8 cellular contexts compared by ENCODE assay signal in the genomic region with DNA sequence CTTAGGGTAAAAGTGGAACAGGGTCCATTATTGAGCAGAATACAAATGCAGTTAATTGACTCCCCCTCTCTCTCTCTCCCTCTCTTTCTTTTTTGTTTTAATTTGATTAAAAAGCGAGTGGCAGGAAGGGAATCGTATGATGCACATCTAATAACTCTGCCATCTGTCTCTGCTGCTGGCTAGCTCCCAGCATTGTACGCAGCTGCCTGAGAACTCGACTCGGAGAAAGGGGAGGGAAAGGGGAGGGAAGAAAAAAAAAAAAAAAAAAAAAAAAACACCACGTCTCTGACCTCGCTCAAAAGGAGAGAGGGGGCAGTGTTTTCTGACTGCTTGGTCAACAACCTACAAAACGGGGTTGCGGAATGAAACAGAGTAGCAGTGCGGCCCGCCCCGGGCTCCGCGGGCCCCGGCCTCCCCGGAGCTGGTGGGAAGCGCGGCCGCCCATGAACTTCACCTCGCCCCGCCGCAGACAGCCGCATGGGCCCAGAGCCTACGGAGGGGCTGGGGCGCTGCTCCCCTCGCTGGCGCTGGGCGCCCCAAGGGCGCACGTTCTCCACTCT.
DNase-seq lines count a peak whose midpoint lies in the region; ATAC-seq and TF ChIP-seq lines count a peak whose summit lies in the region.

No MANE protein-coding gene starts in this region.

- no peaks in the 10 kb centered on the region for H4K20me1 ChIP-seq in hepatocyte (ENCODE audit: insufficient read depth, poor library complexity, severe bottlenecking)

- no peak for TF ChIP-seq CTCF in astrocyte of the spinal cord (IDR thresholded peaks at IDR 0.05; ENCODE audit: low read depth, low read length)
- no peak for TF ChIP-seq CTCF in hepatocyte (IDR thresholded peaks at IDR 0.05; ENCODE audit: poor library complexity)
- no peak for TF ChIP-seq CTCF in prostate gland (IDR thresholded peaks at IDR 0.05)

- H3K4me3 ChIP-seq in astrocyte of the spinal cord (ENCODE audit: low read depth, low read length) (peak overlapping the region; percentile 67), hepatocyte (peak overlapping the region; percentile 46), prostate gland (peak overlapping the region; percentile 41 to 43)
- H3K4me3 ChIP-seq in effector memory CD4-positive, alpha-beta T cell (ENCODE audit: insufficient read depth, low read depth, low read length, poor library complexity, severe bottlenecking): no peak overlapping the region

- intact Hi-C loops in prostate gland (cut with DNase I): loop anchor here (5.0 kb wide), 1 partner anchor 265 kb away; a partner anchor contains a TSS

- H2AFZ ChIP-seq in hepatocyte: peak overlapping the region; percentile 42

- H3K27ac ChIP-seq in hepatocyte (peak overlapping the region; percentile 96), prostate gland (peak overlapping the region; percentile 76 to 85)
- no peak overlapping the region for H3K27ac ChIP-seq in effector memory CD4-positive, alpha-beta T cell (ENCODE audit: insufficient read depth, low read length, poor library complexity, severe bottlenecking)

- no peaks in the 10 kb centered on the region for H3K9me3 ChIP-seq in hepatocyte (ENCODE audit: low read depth)
- H3K9me3 ChIP-seq in prostate gland: no peaks in the 10 kb centered on the region
- H3K9me3 ChIP-seq in effector memory CD4-positive, alpha-beta T cell (ENCODE audit: control insufficient read depth, low read length): no peaks in the 10 kb centered on the region

- H3K4me1 ChIP-seq in hepatocyte (ENCODE audit: insufficient read depth): peaks cover 16% of the 10 kb centered on the region
- H3K4me1 ChIP-seq in prostate gland (replicated peaks): no peaks in the 10 kb centered on the region
- H3K4me1 ChIP-seq in effector memory CD4-positive, alpha-beta T cell (ENCODE audit: control insufficient read depth, insufficient read depth, low read length, poor library complexity, severe bottlenecking): no peaks in the 10 kb centered on the region

- H3K79me2 ChIP-seq in hepatocyte: peaks cover 34% of the 10 kb centered on the region

- H3K9me2 ChIP-seq in hepatocyte (replicated peaks; ENCODE audit: insufficient read depth): no peaks in the 10 kb centered on the region

- peak; percentile 14 for DNase-seq in COLO829 (ENCODE audit: low spot score)
- peak; percentile 63 for DNase-seq in NCI-H510A treated with DMSO at 0.1 percent for 48 hours (lab: John Stamatoyannopoulos, UW)
- peak; percentile 96 for DNase-seq in astrocyte of the spinal cord (ENCODE audit: low read depth, low spot score)
- peak; percentile 85 for DNase-seq in hepatocyte (ENCODE audit: low spot score)
- DNase-seq in prostate gland (ENCODE audit: low spot score): peak; percentile 71
- no peak for DNase-seq in effector memory CD4-positive, alpha-beta T cell

- 1% methylated on average over 28 of the region's 30 CpGs for WGBS in hepatocyte (ENCODE audit: low lambda C conversion rate, missing lambda C conversion rate)
- under 1% methylated on average over 27 of the region's 30 CpGs for WGBS in prostate gland

- H3K36me3 ChIP-seq in hepatocyte (replicated peaks; ENCODE audit: insufficient read depth, low read depth): no peaks in the 10 kb centered on the region
- no peaks in the 10 kb centered on the region for H3K36me3 ChIP-seq in prostate gland
- no peaks in the 10 kb centered on the region for H3K36me3 ChIP-seq in effector memory CD4-positive, alpha-beta T cell (ENCODE audit: control insufficient read depth, insufficient read depth, low read length)

- TF ChIP-seq POLR2A in GM19193 (IDR thresholded peaks at IDR 0.05; ENCODE audit: extremely low read depth, insufficient read depth, insufficient read length) (peak; percentile 87), prostate gland (IDR thresholded peaks at IDR 0.05) (peak; percentile 21)

- peak overlapping the region; percentile 93 for H3K4me2 ChIP-seq in hepatocyte

- peak; percentile 48 for ATAC-seq in HG03342 (IDR thresholded peaks at IDR 0.05; ENCODE audit: unreplicated experiment)

- in situ Hi-C loops in astrocyte of the spinal cord (cut with HindIII; ENCODE audit: low sequenced_read_pairs): no loop called here

- H3K27me3 ChIP-seq in hepatocyte: no peaks in the 10 kb centered on the region
- H3K27me3 ChIP-seq in prostate gland (replicated peaks; ENCODE audit: insufficient read depth): no peaks in the 10 kb centered on the region
- H3K27me3 ChIP-seq in effector memory CD4-positive, alpha-beta T cell (replicated peaks; ENCODE audit: control insufficient read depth, insufficient read depth, low read length, poor library complexity, severe bottlenecking): no peaks in the 10 kb centered on the region

Comparison
In these comparisons a context has a peak if more than half of its experiments do, and no peak if none do; other contexts are left out.
1. DNase-seq: peak in COLO829 (single experiment), NCI-H510A treated with DMSO at 0.1 percent for 48 hours (single experiment), astrocyte of the spinal cord (single experiment), hepatocyte (single experiment) and prostate gland (single experiment); none in effector memory CD4-positive, alpha-beta T cell (0 of 3).